In genomic region chr22:17057959-17058814, GRCh38 we compare ENCODE assay signal across 8 cellular contexts. TPM values are rescaled to one million over a fixed set of nuclear protein-coding genes. Genes with fewer than 3 reads are reported as not detected.
DNase-seq lines count a peak whose midpoint lies in the region; ATAC-seq and TF ChIP-seq lines count a peak whose summit lies in the region.

No MANE protein-coding gene starts in this region.

- no peak overlapping the region for H2AK5ac ChIP-seq in trophoblast cell (ENCODE audit: low read length)

- no peak overlapping the region for H3K4ac ChIP-seq in trophoblast cell (ENCODE audit: low read depth, low read length)

- POLR2A ChIA-PET in RWPE1 (lab: Yijun Ruan, JAX; ENCODE audit: low non-redundant PET) = no interaction called here
- POLR2A ChIA-PET in activated naive CD8-positive, alpha-beta T cell treated with anti-CD3 and anti-CD28 coated beads, Interleukin-2, amount 10 ng/mL, durations not matched to agents 7 days and 5 days (lab: Charles Lee) = interaction anchor here (0.6 kb wide), 1 partner anchor 1065 kb away, joined by 3 read pairs; no protein-coding TSS in a partner anchor

- H3K9me3 ChIP-seq in cardiac muscle cell (ENCODE audit: low read depth) (no peaks in the 10 kb centered on the region), trophoblast cell (ENCODE audit: insufficient read depth, low read depth, low read length) (no peaks in the 10 kb centered on the region)

- no peak overlapping the region for H2AFZ ChIP-seq in trophoblast cell (ENCODE audit: insufficient read depth, low read length, poor library complexity)

- H2BK5ac ChIP-seq in trophoblast cell (ENCODE audit: low read depth, low read length, poor library complexity) = no peak overlapping the region

- H3K14ac ChIP-seq in trophoblast cell (ENCODE audit: low read length) = no peak overlapping the region

- peaks cover 5% of the 10 kb centered on the region for H3K27me3 Mint-ChIP-seq in activated naive CD8-positive, alpha-beta T cell treated with anti-CD3 and anti-CD28 coated beads, Interleukin-2, amount 10 ng/mL, durations not matched to agents 7 days and 5 days

- no peak overlapping the region for H4K12ac ChIP-seq in trophoblast cell (ENCODE audit: low read depth, low read length)

- no peaks in the 10 kb centered on the region for H3K9me3 Mint-ChIP-seq in activated naive CD8-positive, alpha-beta T cell treated with anti-CD3 and anti-CD28 coated beads, Interleukin-2, amount 10 ng/mL, durations not matched to agents 7 days and 5 days

- CTCF ChIA-PET in RWPE1 (lab: Yijun Ruan, JAX) = interaction anchor here (0.6 to 1.2 kb wide), 6 partner anchors 9 to 140 kb away, joined by 3 to 5 read pairs (median 4); no protein-coding TSS in a partner anchor

- no peak overlapping the region for H3K18ac ChIP-seq in trophoblast cell (ENCODE audit: low read length)

- no peaks in the 10 kb centered on the region for H3K79me2 ChIP-seq in trophoblast cell (ENCODE audit: control insufficient read depth, insufficient read depth, low read length, poor library complexity)

- H3K36me3 Mint-ChIP-seq in activated naive CD8-positive, alpha-beta T cell treated with anti-CD3 and anti-CD28 coated beads, Interleukin-2, amount 10 ng/mL, durations not matched to agents 7 days and 5 days = no peaks in the 10 kb centered on the region

- no peak overlapping the region for H3K4me2 ChIP-seq in trophoblast cell (ENCODE audit: low read length)

- ATAC-seq in activated naive CD8-positive, alpha-beta T cell treated with anti-CD3 and anti-CD28 coated beads, Interleukin-2, amount 10 ng/mL, durations not matched to agents 7 days and 5 days (ENCODE audit: low read depth) = peak; percentile 30
- ATAC-seq in HG02885 (IDR thresholded peaks at IDR 0.05; ENCODE audit: poor library complexity, unreplicated experiment) (no peak), GM21447 (IDR thresholded peaks at IDR 0.05; ENCODE audit: unreplicated experiment) (no peak)

- H3K9ac ChIP-seq in trophoblast cell (ENCODE audit: low read length) = no peak overlapping the region

- DNase-seq in GDM1 (lab: John Stamatoyannopoulos, UW) (peak; percentile 49), RWPE1 (ENCODE audit: low spot score) (peak; percentile 59), cardiac muscle cell (ENCODE audit: low read depth in 1 of 2, low spot score in 1 of 2) (peak; percentile 80 to 85), trophoblast cell (peak; percentile 68 to 89)
- DNase-seq in activated naive CD8-positive, alpha-beta T cell treated with anti-CD3 and anti-CD28 coated beads, Interleukin-2, amount 10 ng/mL, durations not matched to agents 7 days and 5 days = peak; percentile 55

- no peak for TF ChIP-seq EP300 in Ishikawa (IDR thresholded peaks at IDR 0.05; ENCODE audit: borderline replicate concordance)

- H3K23ac ChIP-seq in trophoblast cell (ENCODE audit: low read length) = no peak overlapping the region

- H3K36me3 ChIP-seq in cardiac muscle cell (no peaks in the 10 kb centered on the region), trophoblast cell (ENCODE audit: control insufficient read depth in 1 of 2, insufficient read depth in 2 of 2, low read length in 2 of 2) (no peaks in the 10 kb centered on the region)

- H2BK120ac ChIP-seq in trophoblast cell (ENCODE audit: insufficient read depth, low read length, poor library complexity) = no peak overlapping the region

- TF ChIP-seq CTCF in RWPE1 (conservative IDR thresholded peaks at IDR 0.05; ENCODE audit: low read depth) (peak; percentile 92), cardiac muscle cell (IDR thresholded peaks at IDR 0.05; ENCODE audit: low read depth, low read length) (peak; percentile 98)

- no CpG with 5 or more reads among the region's 11 CpGs for WGBS in trophoblast cell (ENCODE audit: extremely low coverage, insufficient coverage, insufficient read length)

- no peak overlapping the region for H4K8ac ChIP-seq in trophoblast cell (ENCODE audit: low read depth, low read length)

- H3K27ac ChIP-seq in RWPE1 (no peak overlapping the region), cardiac muscle cell (no peak overlapping the region), trophoblast cell (ENCODE audit: low read depth, low read length) (no peak overlapping the region)

- H3K4me3 ChIP-seq in cardiac muscle cell (no peak overlapping the region), trophoblast cell (ENCODE audit: low read depth, low read length) (no peak overlapping the region)

- no peaks in the 10 kb centered on the region for H3K79me1 ChIP-seq in trophoblast cell (ENCODE audit: low read length)

- H3K27me3 ChIP-seq in cardiac muscle cell (peaks cover 29% of the 10 kb centered on the region), trophoblast cell (ENCODE audit: insufficient read depth, low read length) (no peaks in the 10 kb centered on the region)

- H3K4me1 Mint-ChIP-seq in activated naive CD8-positive, alpha-beta T cell treated with anti-CD3 and anti-CD28 coated beads, Interleukin-2, amount 10 ng/mL, durations not matched to agents 7 days and 5 days = peaks cover 4% of the 10 kb centered on the region

- no peak overlapping the region for H3K4me3 Mint-ChIP-seq in activated naive CD8-positive, alpha-beta T cell treated with anti-CD3 and anti-CD28 coated beads, Interleukin-2, amount 10 ng/mL, durations not matched to agents 7 days and 5 days

- peak; percentile 81 for TF ChIP-seq RAD21 in Ishikawa (IDR thresholded peaks at IDR 0.05; ENCODE audit: low read depth)

- H3K27ac Mint-ChIP-seq in activated naive CD8-positive, alpha-beta T cell treated with anti-CD3 and anti-CD28 coated beads, Interleukin-2, amount 10 ng/mL, durations not matched to agents 7 days and 5 days = no peak overlapping the region

- no peak overlapping the region for H2BK12ac ChIP-seq in trophoblast cell (ENCODE audit: low read length)

- no peak overlapping the region for H4K91ac ChIP-seq in trophoblast cell (ENCODE audit: low read depth, low read length)

- H3K4me1 ChIP-seq in cardiac muscle cell (ENCODE audit: low read depth) (peaks cover 1% of the 10 kb centered on the region), trophoblast cell (ENCODE audit: control insufficient read depth in 1 of 2, insufficient read depth in 2 of 2, low read length in 2 of 2) (no peaks in the 10 kb centered on the region)

TF ChIP-seq in Ishikawa, 13 proteins besides CTCF, POLR2A, EP300 and RAD21:
- TF ChIP-seq, protein P1, sequence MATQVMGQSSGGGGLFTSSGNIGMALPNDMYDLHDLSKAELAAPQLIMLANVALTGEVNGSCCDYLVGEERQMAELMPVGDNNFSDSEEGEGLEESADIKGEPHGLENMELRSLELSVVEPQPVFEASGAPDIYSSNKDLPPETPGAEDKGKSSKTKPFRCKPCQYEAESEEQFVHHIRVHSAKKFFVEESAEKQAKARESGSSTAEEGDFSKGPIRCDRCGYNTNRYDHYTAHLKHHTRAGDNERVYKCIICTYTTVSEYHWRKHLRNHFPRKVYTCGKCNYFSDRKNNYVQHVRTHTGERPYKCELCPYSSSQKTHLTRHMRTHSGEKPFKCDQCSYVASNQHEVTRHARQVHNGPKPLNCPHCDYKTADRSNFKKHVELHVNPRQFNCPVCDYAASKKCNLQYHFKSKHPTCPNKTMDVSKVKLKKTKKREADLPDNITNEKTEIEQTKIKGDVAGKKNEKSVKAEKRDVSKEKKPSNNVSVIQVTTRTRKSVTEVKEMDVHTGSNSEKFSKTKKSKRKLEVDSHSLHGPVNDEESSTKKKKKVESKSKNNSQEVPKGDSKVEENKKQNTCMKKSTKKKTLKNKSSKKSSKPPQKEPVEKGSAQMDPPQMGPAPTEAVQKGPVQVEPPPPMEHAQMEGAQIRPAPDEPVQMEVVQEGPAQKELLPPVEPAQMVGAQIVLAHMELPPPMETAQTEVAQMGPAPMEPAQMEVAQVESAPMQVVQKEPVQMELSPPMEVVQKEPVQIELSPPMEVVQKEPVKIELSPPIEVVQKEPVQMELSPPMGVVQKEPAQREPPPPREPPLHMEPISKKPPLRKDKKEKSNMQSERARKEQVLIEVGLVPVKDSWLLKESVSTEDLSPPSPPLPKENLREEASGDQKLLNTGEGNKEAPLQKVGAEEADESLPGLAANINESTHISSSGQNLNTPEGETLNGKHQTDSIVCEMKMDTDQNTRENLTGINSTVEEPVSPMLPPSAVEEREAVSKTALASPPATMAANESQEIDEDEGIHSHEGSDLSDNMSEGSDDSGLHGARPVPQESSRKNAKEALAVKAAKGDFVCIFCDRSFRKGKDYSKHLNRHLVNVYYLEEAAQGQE (IDR thresholded peaks at IDR 0.05; ENCODE audit: low read depth) = peak; percentile 82
- peak; percentile 62 for TF ChIP-seq TEAD4 (IDR thresholded peaks at IDR 0.05)
- no peak for TF ChIP-seq TAF1 (IDR thresholded peaks at IDR 0.05; ENCODE audit: low read depth)
- TF ChIP-seq, protein P2, sequence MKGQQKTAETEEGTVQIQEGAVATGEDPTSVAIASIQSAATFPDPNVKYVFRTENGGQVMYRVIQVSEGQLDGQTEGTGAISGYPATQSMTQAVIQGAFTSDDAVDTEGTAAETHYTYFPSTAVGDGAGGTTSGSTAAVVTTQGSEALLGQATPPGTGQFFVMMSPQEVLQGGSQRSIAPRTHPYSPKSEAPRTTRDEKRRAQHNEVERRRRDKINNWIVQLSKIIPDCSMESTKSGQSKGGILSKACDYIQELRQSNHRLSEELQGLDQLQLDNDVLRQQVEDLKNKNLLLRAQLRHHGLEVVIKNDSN (IDR thresholded peaks at IDR 0.05) = no peak

RNA-seq across cellular contexts. Expression of gene IL17RA, which starts 26.6 kb away (rescaled TPM):
- total RNA-seq in activated naive CD8-positive, alpha-beta T cell treated with anti-CD3 and anti-CD28 coated beads, Interleukin-2, amount 10 ng/mL, durations not matched to agents 7 days and 5 days = 10 to 100 TPM; 46.7 to 48.0 TPM
- 4.7 and 6.5 TPM in 2 replicates for total RNA-seq in cardiac muscle cell
- polyA plus RNA-seq in cardiac muscle cell = 3.3 and 5.7 TPM in 2 replicates
- polyA plus RNA-seq in trophoblast cell (2013) = 7.2 and 8.2 TPM in 2 replicates

RNA-seq across cellular contexts. Expression of gene GAB4, which starts 50.2 kb away (rescaled TPM):
- not detected for total RNA-seq in activated naive CD8-positive, alpha-beta T cell treated with anti-CD3 and anti-CD28 coated beads, Interleukin-2, amount 10 ng/mL, durations not matched to agents 7 days and 5 days
- total RNA-seq in cardiac muscle cell = not detected in 2 replicates
- polyA plus RNA-seq in cardiac muscle cell = not detected in 2 replicates
- polyA plus RNA-seq in trophoblast cell (2013) = not detected in 2 replicates
